14 cellular contexts compared by ENCODE assay signal in the genomic region with DNA sequence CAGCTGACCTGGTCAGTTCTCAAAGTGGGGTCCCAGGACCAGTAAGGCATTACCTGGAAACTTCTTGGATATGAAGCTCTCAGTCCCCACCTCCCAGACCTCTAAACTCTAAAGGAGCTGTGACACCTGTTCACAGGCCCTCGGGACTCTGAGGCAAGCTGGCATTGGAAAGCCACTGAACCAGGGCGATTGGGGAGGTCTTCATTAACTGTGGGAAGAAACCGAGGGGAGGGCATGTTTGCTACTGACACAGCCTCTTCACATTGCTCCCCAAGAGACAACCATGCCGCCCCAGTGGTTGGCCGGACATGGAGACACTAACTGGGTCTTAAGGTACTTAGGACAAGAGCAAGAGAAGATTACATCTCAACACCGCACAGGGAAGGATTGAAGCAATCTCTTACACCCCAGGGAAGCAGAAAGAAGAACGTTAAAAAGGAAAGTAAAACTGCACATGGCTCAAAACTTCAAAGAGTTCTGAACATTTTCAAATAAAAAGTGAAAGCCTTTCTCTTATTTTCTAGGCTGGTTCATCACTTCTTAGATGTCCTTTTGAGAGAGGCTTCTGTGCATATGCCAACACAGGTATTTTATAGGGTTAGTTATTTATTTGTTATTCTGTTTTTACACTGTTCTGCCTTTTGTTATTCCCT.
DNase-seq lines count a peak whose midpoint lies in the region; ATAC-seq and TF ChIP-seq lines count a peak whose summit lies in the region.
"Had no signal": no experiment of that assay in that cellular context is flagged by ENCODE, and none has a peak within 500 bp of the region (broad histone marks: within the 10 kb centered on the region; RNA-seq: fewer than 3 reads in every experiment).

No MANE protein-coding gene starts in this region.

- H3K9me3 Mint-ChIP-seq in effector memory CD8-positive, alpha-beta T cell, result no peaks in the 10 kb centered on the region
- H3K9me3 Mint-ChIP-seq: IgD-negative memory B cell had no signal

- CTCF ChIA-PET in GM10248 (lab: Yijun Ruan, JAX), result no interaction called here

- TF ChIP-seq CTCF in GM10248 (IDR thresholded peaks at IDR 0.05; ENCODE audit: control extremely low read depth, extremely low read depth, low read depth, missing control alignments), result no peak

- peak; percentile 40 for DNase-seq in GM10248 (ENCODE audit: extremely low spot score)
- DNase-seq in effector memory CD8-positive, alpha-beta T cell, result no peak
- DNase-seq in NK-92 (lab: John Stamatoyannopoulos, UW; ENCODE audit: unreplicated experiment), result no peak
- no peak for DNase-seq in NOMO-1 treated with dmso at 0.1 percent for 144 hours (lab: John Stamatoyannopoulos, UW; ENCODE audit: unreplicated experiment)
- no peak for DNase-seq in kidney tubule cell (ENCODE audit: low spot score)
- DNase-seq in GM03348 (ENCODE audit: low spot score), result no peak
- DNase-seq: activated CD4-positive, alpha-beta T cell treated with anti-CD3 and anti-CD28 coated beads, Interleukin-2, amount 50 U/mL, for 48 hours; esophagus squamous epithelium; SHP77; stimulated activated CD4-positive, alpha-beta T cell treated with anti-CD3 and anti-CD28 coated beads, Interleukin-4, amount 100 ng/mL, for 24 hours; trophoblast cell had no signal

- ATAC-seq in GM19043 (IDR thresholded peaks at IDR 0.05; ENCODE audit: low read depth, unreplicated experiment), result peak; percentile 55
- ATAC-seq in HG03175 (IDR thresholded peaks at IDR 0.05; ENCODE audit: unreplicated experiment), result peak; percentile 47
- ATAC-seq in effector memory CD8-positive, alpha-beta T cell (replicated peaks), result no peak

- POLR2A ChIA-PET in GM10248 (lab: Yijun Ruan, JAX), result no interaction called here

- no peaks in the 10 kb centered on the region for H3K36me3 Mint-ChIP-seq in effector memory CD8-positive, alpha-beta T cell (ENCODE audit: insufficient read depth)
- H3K36me3 Mint-ChIP-seq: IgD-negative memory B cell had no signal

- H3K4me1 Mint-ChIP-seq in effector memory CD8-positive, alpha-beta T cell (ENCODE audit: low read depth in 2 of 2), result peaks cover 8 to 10% of the 10 kb centered on the region in 2 donors

- H3K4me3 Mint-ChIP-seq in effector memory CD8-positive, alpha-beta T cell, result peak overlapping the region; percentile 48 to 59

- peak overlapping the region; percentile 56 to 74 for H3K27ac Mint-ChIP-seq in effector memory CD8-positive, alpha-beta T cell

- peaks cover 0 to 4% of the 10 kb centered on the region in 2 donors for H3K27me3 Mint-ChIP-seq in effector memory CD8-positive, alpha-beta T cell
- H3K27me3 Mint-ChIP-seq: IgD-negative memory B cell had no signal
